22 cellular contexts compared by ENCODE assay signal in genomic region chr7:54145716-54146115, GRCh38.
DNase-seq lines count a peak whose midpoint lies in the region; ATAC-seq, FAIRE-seq and TF ChIP-seq lines count a peak whose summit lies in the region.
"Had no signal": no experiment of that assay in that cellular context is flagged by ENCODE, and none has a peak within 500 bp of the region (broad histone marks: within the 10 kb centered on the region; RNA-seq: fewer than 3 reads in every experiment).

No MANE protein-coding gene starts in this region.

- H3K23ac ChIP-seq in H9 (ENCODE audit: insufficient read length, low read depth, low read length) (no peak overlapping the region), H1 (ENCODE audit: insufficient read length) (no peak overlapping the region)

- no peak overlapping the region for H3K14ac ChIP-seq in H9 (ENCODE audit: insufficient read depth, low read length)
- no peak overlapping the region for H3K14ac ChIP-seq in H1 (ENCODE audit: insufficient read length)

- TF ChIP-seq CTCF in H9 (conservative IDR thresholded peaks at IDR 0.05) (no peak), H1 (IDR thresholded peaks at IDR 0.05; ENCODE audit: control extremely low read depth in 1 of 3, insufficient read depth in 1 of 3, low read depth in 1 of 3, low read length in 3 of 3) (no peak), omental fat pad (IDR thresholded peaks at IDR 0.05) (no peak)

- H2BK15ac ChIP-seq in H9 (ENCODE audit: low read depth, low read length) (no peak overlapping the region), H1 (ENCODE audit: low read length) (no peak overlapping the region)

- no peak overlapping the region for H2BK5ac ChIP-seq in H9 (ENCODE audit: insufficient read length, low read length)
- no peak overlapping the region for H2BK5ac ChIP-seq in H1 (ENCODE audit: low read depth, low read length)

- no peaks in the 10 kb centered on the region; a peak in 2 of 7 replicates for H3K36me3 Mint-ChIP-seq in H9 (ENCODE audit: insufficient read depth in 1 of 3, low read depth in 3 of 3)
- no peaks in the 10 kb centered on the region for H3K36me3 Mint-ChIP-seq in activated naive CD8-positive, alpha-beta T cell treated with anti-CD3 and anti-CD28 coated beads for 36 hours
- H3K36me3 Mint-ChIP-seq: CD4-positive, CD25-positive, alpha-beta regulatory T cell; CD8-positive, alpha-beta memory T cell had no signal

- H3K9me3 ChIP-seq in H9 (ENCODE audit: control insufficient read depth, low read depth, low read length) (no peaks in the 10 kb centered on the region), H1 (ENCODE audit: insufficient read depth in 2 of 2, low read depth in 1 of 2, low read length in 1 of 2) (no peaks in the 10 kb centered on the region)
- H3K9me3 ChIP-seq: BE2C had no signal

- no peak overlapping the region for H2BK120ac ChIP-seq in H9 (ENCODE audit: low read depth, low read length, poor library complexity, severe bottlenecking)
- no peak overlapping the region for H2BK120ac ChIP-seq in H1 (replicated peaks; ENCODE audit: low read depth, low read length)

- H3T11ph ChIP-seq in H9 (ENCODE audit: low read length): no peak overlapping the region

- TF ChIP-seq EP300 in H1 (IDR thresholded peaks at IDR 0.05; ENCODE audit: borderline replicate concordance in 1 of 2, low read depth in 2 of 2, low read length in 2 of 2): no peak

- no peaks in the 10 kb centered on the region for H3K79me1 ChIP-seq in H9 (ENCODE audit: insufficient read depth, low read depth, low read length, poor library complexity, severe bottlenecking)
- no peaks in the 10 kb centered on the region for H3K79me1 ChIP-seq in H1 (ENCODE audit: low read depth, low read length)

- H3K4ac ChIP-seq in H9 (ENCODE audit: low read depth, low read length): no peak overlapping the region
- H3K4ac ChIP-seq in H1 (replicated peaks; ENCODE audit: insufficient read length, low read depth, low read length): no peak overlapping the region

- CTCF ChIA-PET in H1 (lab: Charles Lee; ENCODE audit: partially characterized antibody): no interaction called here

- H3K23me2 ChIP-seq in H9 (ENCODE audit: insufficient read length, low read depth, low read length, poor library complexity, severe bottlenecking): no peaks in the 10 kb centered on the region
- H3K23me2 ChIP-seq in H1 (ENCODE audit: low read depth, low read length): no peaks in the 10 kb centered on the region

- in situ Hi-C loops in G401 (cut with HindIII; ENCODE audit: low sequenced_read_pairs): no loop called here

- POLR2A ChIA-PET in H1 (lab: Charles Lee; ENCODE audit: partially characterized antibody): no interaction called here

- H3K56ac ChIP-seq in H9 (ENCODE audit: insufficient read length, low read depth, low read length) (no peak overlapping the region), H1 (replicated peaks; ENCODE audit: insufficient read length, low read depth, low read length) (no peak overlapping the region)

- no peak for FAIRE-seq in H1 (lab: Jason Lieb, UNC)
- FAIRE-seq: A204.1, D721Med, GM12892, GM18507 had no signal

- no peaks in the 10 kb centered on the region for H3K27me3 ChIP-seq in H9 (ENCODE audit: insufficient read depth, low read length)
- H3K27me3 ChIP-seq in H1 (replicated peaks in 1 of 4; ENCODE audit: control insufficient read depth in 3 of 4, extremely low read depth in 1 of 4, insufficient read depth in 3 of 4, low read length in 3 of 4): no peaks in the 10 kb centered on the region
- H3K27me3 ChIP-seq: BE2C had no signal

- H3K27me3 Mint-ChIP-seq in H9 (ENCODE audit: low read depth): no peaks in the 10 kb centered on the region; the same call in 1 of the 2 replicates
- H3K27me3 Mint-ChIP-seq in activated naive CD8-positive, alpha-beta T cell treated with anti-CD3 and anti-CD28 coated beads for 36 hours: no peaks in the 10 kb centered on the region
- H3K27me3 Mint-ChIP-seq: CD4-positive, CD25-positive, alpha-beta regulatory T cell; CD8-positive, alpha-beta memory T cell had no signal

- peak; percentile 34 for DNase-seq in H9
- DNase-seq in H1 (ENCODE audit: low read depth in 1 of 2, low spot score in 2 of 2): no peak
- peak; percentile 10 for DNase-seq in iPS-NIHi7 (ENCODE audit: extremely low spot score)
- no peak for DNase-seq in activated naive CD8-positive, alpha-beta T cell treated with anti-CD3 and anti-CD28 coated beads for 36 hours
- no peak for DNase-seq in omental fat pad (ENCODE audit: low spot score)
- DNase-seq in effector CD4-positive, alpha-beta T cell: no peak
- DNase-seq in G401 (ENCODE audit: low spot score): no peak
- DNase-seq: ACHN; BE2C; C1 segment of cervical spinal cord; CD4-positive, CD25-positive, alpha-beta regulatory T cell; CD8-positive, alpha-beta memory T cell; COR-L47; GDM1; HFFc6 had no signal

- no peak for ATAC-seq in omental fat pad (ENCODE audit: low FRiP score)
- ATAC-seq: HCT116 had no signal

- no peak overlapping the region for H3K27ac ChIP-seq in H9 (ENCODE audit: insufficient read length, low read depth, low read length)
- H3K27ac ChIP-seq in H1 (ENCODE audit: low read depth, low read length): no peak overlapping the region
- H3K27ac ChIP-seq: HL-60, KMS-11 had no signal

- H2BK20ac ChIP-seq in H9 (ENCODE audit: low read depth, low read length, poor library complexity, severe bottlenecking) (no peak overlapping the region), H1 (ENCODE audit: low read length) (no peak overlapping the region)

- no CpG with 5 or more reads among the region's 8 CpGs for WGBS in H9 (ENCODE audit: extremely low coverage, insufficient read length, low lambda C conversion rate)
- WGBS in H1 (ENCODE audit: extremely low coverage in 1 of 2, insufficient coverage in 1 of 2, insufficient read length in 1 of 2, insufficient replicate concordance in 2 of 2, low coverage in 1 of 2, low lambda C conversion rate in 2 of 2, missing lambda C conversion rate in 1 of 2), 2 experiments: 87% methylated on average over 8 of the region's 8 CpGs; no CpG with 5 or more reads in 1 of the 2 experiments

- H3K9ac ChIP-seq in H9 (ENCODE audit: extremely low read depth, insufficient read length, low read length) (no peak overlapping the region), H1 (replicated peaks in 1 of 4; ENCODE audit: extremely low read depth in 1 of 4, low read depth in 3 of 4, low read length in 3 of 4) (no peak overlapping the region)
- H3K9ac ChIP-seq: KMS-11 had no signal

- H3K18ac ChIP-seq in H9 (ENCODE audit: insufficient read length, low read depth, low read length) (no peak overlapping the region), H1 (ENCODE audit: extremely low read depth, low read length) (no peak overlapping the region)

- H3K4me3 ChIP-seq in H1 (ENCODE audit: extremely low read depth in 1 of 4, insufficient read depth in 2 of 4, low read depth in 3 of 4, low read length in 4 of 4): no peak overlapping the region

- no peaks in the 10 kb centered on the region for H3K9me3 Mint-ChIP-seq in H9
- H3K9me3 Mint-ChIP-seq in activated naive CD8-positive, alpha-beta T cell treated with anti-CD3 and anti-CD28 coated beads for 36 hours: peaks cover 1% of the 10 kb centered on the region

- H3K4me3 Mint-ChIP-seq in H9: no peak overlapping the region
- H3K4me3 Mint-ChIP-seq in activated naive CD8-positive, alpha-beta T cell treated with anti-CD3 and anti-CD28 coated beads for 36 hours: no peak overlapping the region
- H3K4me3 Mint-ChIP-seq: CD4-positive, CD25-positive, alpha-beta regulatory T cell; CD8-positive, alpha-beta memory T cell; HFFc6 had no signal

- H3K4me1 ChIP-seq in H9 (ENCODE audit: insufficient read depth, low read length) (no peaks in the 10 kb centered on the region), H1 (replicated peaks in 1 of 4; ENCODE audit: control insufficient read depth in 3 of 4, insufficient read depth in 4 of 4, low read length in 3 of 4) (peaks cover 0 to 3% (median 1%) of the 10 kb centered on the region in 4 experiments; a peak in 2 of 7 replicates)
- H3K4me1 ChIP-seq: BE2C had no signal

- no peak overlapping the region for H4K8ac ChIP-seq in H9 (replicated peaks; ENCODE audit: insufficient read length, low read depth, low read length)
- no peak overlapping the region for H4K8ac ChIP-seq in H1 (ENCODE audit: extremely low read depth, insufficient read depth, low read length)

- H2AFZ ChIP-seq in H9 (ENCODE audit: low read length) (no peak overlapping the region), H1 (ENCODE audit: low read length) (peak overlapping the region; percentile 55; the same call in 1 of the 2 replicates)

- H3K4me1 Mint-ChIP-seq in H9: peaks cover 0 to 3% of the 10 kb centered on the region in 2 experiments; a peak in 2 of 4 replicates
- no peaks in the 10 kb centered on the region for H3K4me1 Mint-ChIP-seq in activated naive CD8-positive, alpha-beta T cell treated with anti-CD3 and anti-CD28 coated beads for 36 hours
- H3K4me1 Mint-ChIP-seq: CD4-positive, CD25-positive, alpha-beta regulatory T cell; CD8-positive, alpha-beta memory T cell had no signal

- H3K4me2 ChIP-seq in H9 (ENCODE audit: insufficient read depth, insufficient read length, low read length) (no peak overlapping the region), H1 (ENCODE audit: insufficient read depth in 1 of 2, low read depth in 2 of 2, low read length in 2 of 2) (no peak overlapping the region)
- H3K4me2 ChIP-seq: KMS-11 had no signal

- no peak for TF ChIP-seq RAD21 in H1 (IDR thresholded peaks at IDR 0.05 in 1 of 2, conservative IDR thresholded peaks at IDR 0.05 in 1 of 2; ENCODE audit: low read depth in 2 of 2, low read length in 2 of 2)

- no peaks in the 10 kb centered on the region for H3K36me3 ChIP-seq in H1 (ENCODE audit: control insufficient read depth in 2 of 4, insufficient read depth in 4 of 4, low read length in 3 of 4)
- H3K36me3 ChIP-seq: BE2C had no signal

- H4K20me1 ChIP-seq in H9 (ENCODE audit: control insufficient read depth, insufficient read depth, insufficient read length): no peaks in the 10 kb centered on the region
- H4K20me1 ChIP-seq in H1 (replicated peaks in 1 of 2; ENCODE audit: control insufficient read depth in 1 of 2, insufficient read depth in 2 of 2, low read length in 2 of 2): no peaks in the 10 kb centered on the region

- TF ChIP-seq POLR2A in H1 (IDR thresholded peaks at IDR 0.05; ENCODE audit: control extremely low read depth in 1 of 2, low read depth in 2 of 2, low read length in 2 of 2): no peak

- H3K79me2 ChIP-seq in H9 (ENCODE audit: insufficient read depth, low read length) (no peaks in the 10 kb centered on the region), H1 (ENCODE audit: control insufficient read depth in 1 of 2, insufficient read depth in 2 of 2, low read length in 2 of 2) (no peaks in the 10 kb centered on the region)

- no peak overlapping the region for H4K5ac ChIP-seq in H9 (ENCODE audit: insufficient read length, low read depth, low read length)
- H4K5ac ChIP-seq in H1 (ENCODE audit: insufficient read length, low read depth, low read length): no peak overlapping the region

- H4K91ac ChIP-seq in H9 (ENCODE audit: insufficient read length, low read depth, low read length): no peak overlapping the region
- H4K91ac ChIP-seq in H1 (replicated peaks; ENCODE audit: insufficient read length, low read length): no peak overlapping the region

- no peak overlapping the region for H2AK5ac ChIP-seq in H9 (ENCODE audit: insufficient read length, low read length)
- H2AK5ac ChIP-seq in H1 (ENCODE audit: low read depth, low read length): no peak overlapping the region

- H3K27ac Mint-ChIP-seq in H9: peak overlapping the region in 1 of 3 experiments; percentile 17; a peak in 1 of 7 replicates
- H3K27ac Mint-ChIP-seq in activated naive CD8-positive, alpha-beta T cell treated with anti-CD3 and anti-CD28 coated beads for 36 hours: no peak overlapping the region
- H3K27ac Mint-ChIP-seq: CD4-positive, CD25-positive, alpha-beta regulatory T cell; CD8-positive, alpha-beta memory T cell; HFFc6 had no signal

- H2BK12ac ChIP-seq in H9 (ENCODE audit: insufficient read length, low read depth, low read length) (no peak overlapping the region), H1 (ENCODE audit: low read depth, low read length) (no peak overlapping the region)

Comparison
In these comparisons a context has a peak if more than half of its experiments do, and no peak if none do; other contexts are left out.
1. DNase-seq: peak in H9 (single experiment) and iPS-NIHi7 (single experiment); none in H1 (0 of 2), activated naive CD8-positive, alpha-beta T cell treated with anti-CD3 and anti-CD28 coated beads for 36 hours (single experiment), omental fat pad (single experiment), effector CD4-positive, alpha-beta T cell (single experiment) and G401 (single experiment).